ENCODE assay signal across 25 cellular contexts in genomic region chr2:230455005-230455684, GRCh38. TPM values are rescaled to one million over a fixed set of nuclear protein-coding genes. Genes with fewer than 3 reads are reported as not detected.
DNase-seq lines count a peak whose midpoint lies in the region; ATAC-seq and TF ChIP-seq lines count a peak whose summit lies in the region.
"Had no signal": no experiment of that assay in that cellular context is flagged by ENCODE, and none has a peak within 500 bp of the region (broad histone marks: within the 10 kb centered on the region; RNA-seq: fewer than 3 reads in every experiment).

No MANE protein-coding gene starts in this region.

- intact Hi-C loops in activated CD8-positive, alpha-beta T cell treated with anti-CD3 and anti-CD28 coated beads for 36 hours (cut with micrococcal nuclease): no loop called here
- intact Hi-C loops in upper lobe of right lung (cut with DNase I): no loop called here

- H3K9me3 ChIP-seq in neutrophil (no peaks in the 10 kb centered on the region), upper lobe of right lung (no peaks in the 10 kb centered on the region)
- H3K9me3 ChIP-seq: gastrocnemius medialis, prostate gland, sigmoid colon had no signal

- CTCF ChIA-PET in activated CD8-positive, alpha-beta T cell treated with anti-CD3 and anti-CD28 coated beads, Interleukin-2, amount 10 ng/mL, durations not matched to agents 7 days and 5 days (lab: Charles Lee): no interaction called here
- CTCF ChIA-PET in activated CD8-positive, alpha-beta T cell treated with anti-CD3 and anti-CD28 coated beads for 36 hours (lab: Charles Lee): no interaction called here

- no peak for DNase-seq in activated CD8-positive, alpha-beta T cell treated with anti-CD3 and anti-CD28 coated beads, Interleukin-2, amount 10 ng/mL, durations not matched to agents 7 days and 5 days
- no peak for DNase-seq in activated CD8-positive, alpha-beta T cell treated with anti-CD3 and anti-CD28 coated beads for 36 hours
- DNase-seq in upper lobe of right lung (no peak), DMS 273 treated with DMSO at 0.1 percent for 48 hours (lab: John Stamatoyannopoulos, UW) (no peak), DMS79 (lab: John Stamatoyannopoulos, UW) (no peak)
- DNase-seq: activated CD8-positive, alpha-beta memory T cell treated with anti-CD3 and anti-CD28 coated beads, Interleukin-2, amount 50 U/mL, for 4 hours; activated effector memory CD4-positive, alpha-beta T cell treated with Interleukin-2 at 50 U/mL for 16 hours; cerebellar nuclear complex; COR-L47; dorsolateral prefrontal cortex; gastrocnemius medialis; GDM1; HFFc6; mesendoderm; NCI-H1694; nucleus accumbens; sigmoid colon; stimulated activated CD4-positive, alpha-beta T cell treated with anti-CD3 and anti-CD28 coated beads, Interleukin-4, amount 100 ng/mL, for 4 hours; stimulated activated naive CD4-positive, alpha-beta T cell treated with Interleukin-2 at 50 U/mL for 16 hours had no signal

- H3K27ac ChIP-seq in neutrophil: peak overlapping the region; percentile 94
- H3K27ac ChIP-seq in upper lobe of right lung: no peak overlapping the region
- H3K27ac ChIP-seq: dorsolateral prefrontal cortex, gastrocnemius medialis, prostate gland, sigmoid colon had no signal

- H3K27ac Mint-ChIP-seq in activated CD8-positive, alpha-beta T cell treated with anti-CD3 and anti-CD28 coated beads, Interleukin-2, amount 10 ng/mL, durations not matched to agents 7 days and 5 days: peak overlapping the region; percentile 29
- H3K27ac Mint-ChIP-seq in activated CD8-positive, alpha-beta T cell treated with anti-CD3 and anti-CD28 coated beads for 36 hours: no peak overlapping the region
- H3K27ac Mint-ChIP-seq in activated T-helper 17 cell treated with anti-CD3 and anti-CD28 coated beads, Interleukin-2, amount 50 U/mL, for 72 hours: peak overlapping the region; percentile 19
- H3K27ac Mint-ChIP-seq: GM23338, HFFc6 had no signal

- ATAC-seq in activated CD8-positive, alpha-beta T cell treated with anti-CD3 and anti-CD28 coated beads, Interleukin-2, amount 10 ng/mL, durations not matched to agents 7 days and 5 days: no peak
- ATAC-seq in activated CD8-positive, alpha-beta T cell treated with anti-CD3 and anti-CD28 coated beads for 36 hours: no peak
- ATAC-seq in GM18907 (IDR thresholded peaks at IDR 0.05; ENCODE audit: unreplicated experiment): peak; percentile 47
- no peak for ATAC-seq in activated T-helper 17 cell treated with anti-CD3 and anti-CD28 coated beads, Interleukin-2, amount 50 U/mL, for 72 hours (replicated peaks)
- no peak for ATAC-seq in upper lobe of right lung
- ATAC-seq: gastrocnemius medialis, GM23338, left lobe of liver had no signal

- POLR2A ChIA-PET in activated CD8-positive, alpha-beta T cell treated with anti-CD3 and anti-CD28 coated beads, Interleukin-2, amount 10 ng/mL, durations not matched to agents 7 days and 5 days (lab: Charles Lee): no interaction called here
- POLR2A ChIA-PET in activated CD8-positive, alpha-beta T cell treated with anti-CD3 and anti-CD28 coated beads for 36 hours (lab: Charles Lee): no interaction called here

- peaks cover 72% of the 10 kb centered on the region for H3K4me1 Mint-ChIP-seq in activated CD8-positive, alpha-beta T cell treated with anti-CD3 and anti-CD28 coated beads, Interleukin-2, amount 10 ng/mL, durations not matched to agents 7 days and 5 days (ENCODE audit: low read depth)
- peaks cover 69% of the 10 kb centered on the region for H3K4me1 Mint-ChIP-seq in activated CD8-positive, alpha-beta T cell treated with anti-CD3 and anti-CD28 coated beads for 36 hours (ENCODE audit: low read depth)
- peaks cover 64% of the 10 kb centered on the region for H3K4me1 Mint-ChIP-seq in activated T-helper 17 cell treated with anti-CD3 and anti-CD28 coated beads, Interleukin-2, amount 50 U/mL, for 72 hours

- H3K36me3 ChIP-seq in neutrophil (peaks cover 18% of the 10 kb centered on the region), upper lobe of right lung (peaks cover 71% of the 10 kb centered on the region)

- TF ChIP-seq CTCF in activated CD8-positive, alpha-beta T cell treated with anti-CD3 and anti-CD28 coated beads for 36 hours (IDR thresholded peaks at IDR 0.05): no peak
- TF ChIP-seq CTCF in neutrophil (IDR thresholded peaks at IDR 0.05) (no peak), upper lobe of right lung (IDR thresholded peaks at IDR 0.05) (no peak)

- H3K4me3 ChIP-seq in neutrophil (ENCODE audit: low read depth in 1 of 2, low read length in 1 of 2): no peak overlapping the region
- H3K4me3 ChIP-seq in upper lobe of right lung: no peak overlapping the region
- H3K4me3 ChIP-seq: dorsolateral prefrontal cortex, gastrocnemius medialis, GM23338, prostate gland, sigmoid colon had no signal

- H3K36me3 Mint-ChIP-seq in activated CD8-positive, alpha-beta T cell treated with anti-CD3 and anti-CD28 coated beads, Interleukin-2, amount 10 ng/mL, durations not matched to agents 7 days and 5 days (ENCODE audit: low read depth): peaks cover 98% of the 10 kb centered on the region
- H3K36me3 Mint-ChIP-seq in activated CD8-positive, alpha-beta T cell treated with anti-CD3 and anti-CD28 coated beads for 36 hours (ENCODE audit: low read depth): peaks cover 91% of the 10 kb centered on the region
- peaks cover 100% of the 10 kb centered on the region for H3K36me3 Mint-ChIP-seq in activated T-helper 17 cell treated with anti-CD3 and anti-CD28 coated beads, Interleukin-2, amount 50 U/mL, for 72 hours (ENCODE audit: low read depth)

- no peak overlapping the region for H3K4me3 Mint-ChIP-seq in activated CD8-positive, alpha-beta T cell treated with anti-CD3 and anti-CD28 coated beads, Interleukin-2, amount 10 ng/mL, durations not matched to agents 7 days and 5 days
- H3K4me3 Mint-ChIP-seq in activated CD8-positive, alpha-beta T cell treated with anti-CD3 and anti-CD28 coated beads for 36 hours: no peak overlapping the region
- no peak overlapping the region for H3K4me3 Mint-ChIP-seq in activated T-helper 17 cell treated with anti-CD3 and anti-CD28 coated beads, Interleukin-2, amount 50 U/mL, for 72 hours
- H3K4me3 Mint-ChIP-seq: GM23338, HFFc6 had no signal

- no peaks in the 10 kb centered on the region for H3K9me3 Mint-ChIP-seq in activated CD8-positive, alpha-beta T cell treated with anti-CD3 and anti-CD28 coated beads, Interleukin-2, amount 10 ng/mL, durations not matched to agents 7 days and 5 days (ENCODE audit: insufficient read depth)
- peaks cover 17% of the 10 kb centered on the region for H3K9me3 Mint-ChIP-seq in activated CD8-positive, alpha-beta T cell treated with anti-CD3 and anti-CD28 coated beads for 36 hours
- no peaks in the 10 kb centered on the region for H3K9me3 Mint-ChIP-seq in activated T-helper 17 cell treated with anti-CD3 and anti-CD28 coated beads, Interleukin-2, amount 50 U/mL, for 72 hours
- H3K9me3 Mint-ChIP-seq: HFFc6 had no signal

- H3K27me3 Mint-ChIP-seq in activated CD8-positive, alpha-beta T cell treated with anti-CD3 and anti-CD28 coated beads, Interleukin-2, amount 10 ng/mL, durations not matched to agents 7 days and 5 days (ENCODE audit: low read depth): no peaks in the 10 kb centered on the region
- H3K27me3 Mint-ChIP-seq in activated CD8-positive, alpha-beta T cell treated with anti-CD3 and anti-CD28 coated beads for 36 hours: no peaks in the 10 kb centered on the region
- H3K27me3 Mint-ChIP-seq in activated T-helper 17 cell treated with anti-CD3 and anti-CD28 coated beads, Interleukin-2, amount 50 U/mL, for 72 hours: no peaks in the 10 kb centered on the region

- H3K4me1 ChIP-seq in neutrophil (ENCODE audit: control insufficient read depth in 1 of 2, insufficient read depth in 1 of 2, low read depth in 1 of 2, low read length in 1 of 2) (peaks cover 55 to 57% of the 10 kb centered on the region in 2 experiments), upper lobe of right lung (no peaks in the 10 kb centered on the region)
- H3K4me1 ChIP-seq: gastrocnemius medialis, prostate gland, sigmoid colon had no signal

- H3K27me3 ChIP-seq in neutrophil: no peaks in the 10 kb centered on the region
- no peaks in the 10 kb centered on the region for H3K27me3 ChIP-seq in upper lobe of right lung
- H3K27me3 ChIP-seq: dorsolateral prefrontal cortex, gastrocnemius medialis, sigmoid colon had no signal

RNA-seq across cellular contexts. Expression of gene SP100, which starts 39.1 kb away (rescaled TPM):
- 100 to 1,000 TPM; 295 to 309 TPM for total RNA-seq in activated CD8-positive, alpha-beta T cell treated with anti-CD3 and anti-CD28 coated beads, Interleukin-2, amount 10 ng/mL, durations not matched to agents 7 days and 5 days
- 100 to 1,000 TPM; 108 TPM for total RNA-seq in activated CD8-positive, alpha-beta T cell treated with anti-CD3 and anti-CD28 coated beads for 36 hours
- total RNA-seq in activated T-helper 17 cell treated with anti-CD3 and anti-CD28 coated beads, Interleukin-2, amount 50 U/mL, for 72 hours: 100 to 1,000 TPM; 131 to 175 TPM
- total RNA-seq in upper lobe of right lung: 156 TPM
